ENCODE assay signal across 8 cellular contexts in genomic region chr1:19436716-19437476, GRCh38. TPM values are rescaled to one million over a fixed set of nuclear protein-coding genes. Genes with fewer than 3 reads are reported as not detected.
DNase-seq lines count a peak whose midpoint lies in the region; ATAC-seq, FAIRE-seq and TF ChIP-seq lines count a peak whose summit lies in the region.

No MANE protein-coding gene starts in this region.

- peak overlapping the region; percentile 41 for H3K9ac ChIP-seq in HepG2 (ENCODE audit: insufficient read depth, low read depth, low read length)

- FAIRE-seq in HepG2 (lab: Jason Lieb, UNC), result peak; percentile 99

- ATAC-seq in HepG2 (peak; percentile 98), HG02763 (IDR thresholded peaks at IDR 0.05; ENCODE audit: unreplicated experiment) (no peak), HG02840 (IDR thresholded peaks at IDR 0.05; ENCODE audit: low FRiP score, unreplicated experiment) (no peak)

- POLR2A ChIA-PET in HepG2 (lab: Yijun Ruan, JAX), result interaction anchor here (1.2 to 1.7 kb wide), 2 partner anchors 27 to 29 kb away, joined by 4 to 6 read pairs; no protein-coding TSS in a partner anchor

- peak overlapping the region; percentile 89 for H3K27ac ChIP-seq in brain microvascular endothelial cell
- peak overlapping the region; percentile 59 for H3K27ac ChIP-seq in HepG2 (ENCODE audit: extremely low read length, insufficient read depth, low read length)
- peak overlapping the region; percentile 89 for H3K27ac ChIP-seq in suprapubic skin

- no peaks in the 10 kb centered on the region for H3K36me3 ChIP-seq in brain microvascular endothelial cell (replicated peaks)
- H3K36me3 ChIP-seq in HepG2 (replicated peaks in 1 of 2; ENCODE audit: control insufficient read depth in 1 of 2, insufficient read depth in 2 of 2, low read length in 2 of 2), result peaks cover 0 to 3% of the 10 kb centered on the region in 2 experiments; a peak in 2 of 5 replicates
- no peaks in the 10 kb centered on the region for H3K36me3 ChIP-seq in suprapubic skin

- CTCF ChIA-PET in HepG2 (lab: Yijun Ruan, JAX; ENCODE audit: low intra/inter-chr PET ratio, low total read pairs), result interaction anchor here (1.1 kb wide), 1 partner anchor 9 kb away, joined by 3 read pairs; no protein-coding TSS in a partner anchor

- WGBS in HepG2 (ENCODE audit: low lambda C conversion rate), result 28% methylated on average over 8 of the region's 8 CpGs
- WGBS in suprapubic skin, result 34% methylated on average over 8 of the region's 8 CpGs

- no peak for TF ChIP-seq POLR2A in HepG2 (IDR thresholded peaks at IDR 0.05; ENCODE audit: insufficient read depth in 1 of 2, low read depth in 2 of 2, low read length in 2 of 2)
- no peak for TF ChIP-seq POLR2A in suprapubic skin (IDR thresholded peaks at IDR 0.05)

- H2AFZ ChIP-seq in HepG2 (ENCODE audit: low read length), result no peak overlapping the region

- H3K79me2 ChIP-seq in HepG2 (ENCODE audit: insufficient read depth, low read length), result peaks cover 82% of the 10 kb centered on the region

- intact Hi-C loops in HepG2 (cut with micrococcal nuclease; ENCODE audit: unreplicated experiment), result loop anchor here (1.0 kb wide), 1 partner anchor 46 kb away; no protein-coding TSS in a partner anchor

- peak overlapping the region; percentile 43 for H3K4me2 ChIP-seq in HepG2 (ENCODE audit: low read depth, low read length)

- no TSS peak for BruUV-seq in HepG2 (replicated peaks; lab: Mats Ljungman, UMichigan)

- peaks cover 93% of the 10 kb centered on the region for H3K4me1 ChIP-seq in HepG2 (ENCODE audit: insufficient read depth, low read length)
- peaks cover 91% of the 10 kb centered on the region for H3K4me1 ChIP-seq in suprapubic skin

- in situ Hi-C loops in brain microvascular endothelial cell (cut with HindIII; ENCODE audit: low pct_ligation_motif_present, low sequenced_read_pairs) (no loop called here), HepG2 (cut with HindIII; ENCODE audit: extremely low pct_ligation_motif_present, low pct_unique_long_range_greater_than_20kb) (no loop called here)

- H3K27me3 ChIP-seq in brain microvascular endothelial cell (replicated peaks), result no peaks in the 10 kb centered on the region
- H3K27me3 ChIP-seq in HepG2 (ENCODE audit: control insufficient read depth in 1 of 2, insufficient read depth in 2 of 2, low read length in 2 of 2), result no peaks in the 10 kb centered on the region
- no peaks in the 10 kb centered on the region for H3K27me3 ChIP-seq in suprapubic skin

- H4K20me1 ChIP-seq in HepG2 (ENCODE audit: insufficient read depth, low read length), result peaks cover 4% of the 10 kb centered on the region; the same call in 1 of the 2 replicates

- TF ChIP-seq CTCF in brain microvascular endothelial cell (IDR thresholded peaks at IDR 0.05; ENCODE audit: low read depth, low read length, missing control alignments) (no peak), HepG2 (CRISPR knock-in tag; IDR thresholded peaks at IDR 0.05) (no peak), suprapubic skin (IDR thresholded peaks at IDR 0.05) (no peak)

- peak; percentile 59 for DNase-seq in NCI-H82 (lab: John Stamatoyannopoulos, UW)
- DNase-seq in NCI-H82 treated with DMSO at 0.1 percent for 48 hours (lab: John Stamatoyannopoulos, UW; ENCODE audit: unreplicated experiment), result no peak
- DNase-seq in brain microvascular endothelial cell, result peak; percentile 78
- DNase-seq in HepG2 (ENCODE audit: low spot score), result peak; percentile 95
- DNase-seq in suprapubic skin (ENCODE audit: low spot score in 2 of 2), result peak; percentile 88 to 92
- no peak for DNase-seq in NCI-H1105 treated with DMSO at 0.1 percent for 48 hours (lab: John Stamatoyannopoulos, UW)

- H3K4me3 ChIP-seq in brain microvascular endothelial cell (ENCODE audit: low read depth, low read length) (no peak overlapping the region), HepG2 (replicated peaks in 1 of 3; ENCODE audit: insufficient read depth in 1 of 3, low read depth in 2 of 3, low read length in 3 of 3) (peak overlapping the region in 1 of 3 experiments; percentile 12; a peak in 1 of 6 replicates), suprapubic skin (no peak overlapping the region)

- no peak for TF ChIP-seq RAD21 in HepG2 (CRISPR knock-in tag; IDR thresholded peaks at IDR 0.05)

- TF ChIP-seq EP300 in HepG2 (IDR thresholded peaks at IDR 0.05; ENCODE audit: low read depth in 2 of 2, low read length in 2 of 2), result peak in 1 of 2 experiments; percentile 83; a peak in 2 of 4 replicates
- TF ChIP-seq EP300 in HepG2 (CRISPR knock-in tag; IDR thresholded peaks at IDR 0.05; ENCODE audit: borderline replicate concordance), result peak; percentile 61
- TF ChIP-seq EP300 in suprapubic skin (IDR thresholded peaks at IDR 0.05), result no peak

- H3K9me3 ChIP-seq in HepG2 (ENCODE audit: low read length) (no peaks in the 10 kb centered on the region), suprapubic skin (no peaks in the 10 kb centered on the region)

TF ChIP-seq in HepG2, 621 proteins besides CTCF, POLR2A, EP300 and RAD21 (continues in another document):
- TF ChIP-seq KLF11 (CRISPR knock-in tag; IDR thresholded peaks at IDR 0.05), result no peak
- no peak for TF ChIP-seq POLR2G (IDR thresholded peaks at IDR 0.05; ENCODE audit: low read depth, low read length)
- no peak for TF ChIP-seq CSRNP2 (CRISPR knock-in tag; conservative IDR thresholded peaks at IDR 0.05; ENCODE audit: low read depth)
- TF ChIP-seq ZFX (CRISPR knock-in tag; IDR thresholded peaks at IDR 0.05; ENCODE audit: low read depth), result peak; percentile 51
- no peak for TF ChIP-seq ZNF839 (CRISPR knock-in tag; IDR thresholded peaks at IDR 0.05; ENCODE audit: borderline replicate concordance)
- no peak for TF ChIP-seq HCFC1 (IDR thresholded peaks at IDR 0.05; ENCODE audit: low read depth, low read length)
- no peak for TF ChIP-seq PRDM4 (CRISPR knock-in tag; IDR thresholded peaks at IDR 0.05; ENCODE audit: borderline replicate concordance)
- no peak for TF ChIP-seq RBFOX2 (IDR thresholded peaks at IDR 0.05; ENCODE audit: low read depth, low read length)

RNA-seq across cellular contexts. Expression of gene CAPZB, which starts 48.4 kb away (rescaled TPM):
- total RNA-seq in HepG2 (2016; rRNA removed; fragmentation: Illumina TruSeq; extraction: Trizol), result 58.9 and 84.1 TPM in 2 replicates
- total RNA-seq in HepG2 (2016; cell fraction: cytosol; rRNA removed; fragmentation: Illumina TruSeq; extraction: Trizol; ENCODE audit: low read depth), result 24.5 and 25.6 TPM in 2 replicates
- 61.9 and 68.4 TPM in 2 replicates for total RNA-seq in HepG2 (2016; cell fraction: insoluble cytoplasmic fraction; rRNA removed; fragmentation: Illumina TruSeq; extraction: Trizol)
- 41.5 and 44.2 TPM in 2 replicates for total RNA-seq in HepG2 (2016; cell fraction: membrane; rRNA removed; fragmentation: Illumina TruSeq; extraction: Trizol)
- 33.6 and 37.1 TPM in 2 replicates for total RNA-seq in HepG2 (2016; cell fraction: nucleus; rRNA removed; fragmentation: Illumina TruSeq; extraction: Trizol)
- polyA plus RNA-seq in HepG2 (2011; rRNA removed), result 68.8 and 76.9 TPM in 2 replicates
- polyA plus RNA-seq in HepG2 (2011; cell fraction: cytosol; rRNA removed), result 107 and 113 TPM in 2 replicates
- polyA plus RNA-seq in HepG2 (2011; cell fraction: nucleus; rRNA removed), result 34.6 and 35.9 TPM in 2 replicates
- polyA plus RNA-seq in HepG2 (2012), result 142 and 153 TPM in 2 replicates
- 87.3 and 97.7 TPM in 2 replicates for polyA plus RNA-seq in HepG2 (2016; cell fraction: cytosol; fragmentation: Illumina TruSeq; extraction: Trizol; ENCODE audit: low read depth)
- 211 and 248 TPM in 2 replicates for polyA plus RNA-seq in HepG2 (2016; cell fraction: insoluble cytoplasmic fraction; fragmentation: Illumina TruSeq; extraction: Trizol; ENCODE audit: low read depth)
- polyA plus RNA-seq in HepG2 (2016; cell fraction: membrane; fragmentation: Illumina TruSeq; extraction: Trizol; ENCODE audit: low read depth), result 103 and 116 TPM in 2 replicates
- 131 and 139 TPM in 2 replicates for polyA plus RNA-seq in HepG2 (2016; cell fraction: nucleus; fragmentation: Illumina TruSeq; extraction: Trizol; ENCODE audit: insufficient read depth, low read depth)
- polyA minus RNA-seq in HepG2 (2011; rRNA and poly(A)+ RNA removed; ENCODE audit: low replicate concordance), result 37.1 and 54.9 TPM in 2 replicates
- polyA minus RNA-seq in HepG2 (2011; cell fraction: cytosol; rRNA and poly(A)+ RNA removed), result 49.6 and 56.8 TPM in 2 replicates
- polyA minus RNA-seq in HepG2 (2011; cell fraction: nucleus; rRNA and poly(A)+ RNA removed), result 19.3 and 21.5 TPM in 2 replicates
- 100 to 1,000 TPM; 101 to 130 (median 126) TPM for total RNA-seq in suprapubic skin

Comparison
In these comparisons a context has a peak if more than half of its experiments do, and no peak if none do; other contexts are left out.
1. DNase-seq: peak in NCI-H82 (single experiment), brain microvascular endothelial cell (single experiment), HepG2 (single experiment) and suprapubic skin (2 of 2); none in NCI-H82 treated with DMSO at 0.1 percent for 48 hours (single experiment) and NCI-H1105 treated with DMSO at 0.1 percent for 48 hours (single experiment).
2. Peak in every context shown above with its lines, with median percentiles within 50 percentile points of each other: H3K27ac ChIP-seq.